Comparison of ENCODE assay signal across 8 cellular contexts in genomic region chr20:63835031-63835858, GRCh38. TPM values are rescaled to one million over a fixed set of nuclear protein-coding genes. Genes with fewer than 3 reads are reported as not detected.
DNase-seq lines count a peak whose midpoint lies in the region; ATAC-seq, FAIRE-seq and TF ChIP-seq lines count a peak whose summit lies in the region.

No MANE protein-coding gene starts in this region.

- DNase-seq in H54 (ENCODE audit: insufficient read length, low spot score): peak; percentile 100
- peak; percentile 88 to 92 for DNase-seq in NCI-H526 (lab: John Stamatoyannopoulos, UW)
- peak; percentile 93 for DNase-seq in cerebellum (ENCODE audit: low spot score)
- DNase-seq in kidney: peak; percentile 97
- DNase-seq in thyroid gland: peak; percentile 98 to 99
- DNase-seq in GM19238 (ENCODE audit: insufficient read length, low spot score): no peak
- DNase-seq in activated CD4-positive, alpha-beta T cell treated with anti-CD3 and anti-CD28 coated beads, Interleukin-2, amount 10 ng/mL, durations not matched to agents 24 days and 14 days: no peak

- H3K4me1 ChIP-seq in kidney (ENCODE audit: control insufficient read depth in 1 of 2, insufficient read depth in 1 of 2, low read depth in 1 of 2, low read length in 2 of 2): peaks cover 0 to 24% of the 10 kb centered on the region in 2 donors
- H3K4me1 ChIP-seq in thyroid gland: peaks cover 30 to 47% of the 10 kb centered on the region in 2 donors

- no peak overlapping the region for H3K27ac Mint-ChIP-seq in activated CD4-positive, alpha-beta T cell treated with anti-CD3 and anti-CD28 coated beads, Interleukin-2, amount 10 ng/mL, durations not matched to agents 24 days and 14 days

- H3K9me3 Mint-ChIP-seq in activated CD4-positive, alpha-beta T cell treated with anti-CD3 and anti-CD28 coated beads, Interleukin-2, amount 10 ng/mL, durations not matched to agents 24 days and 14 days: no peaks in the 10 kb centered on the region

- TF ChIP-seq POLR2A in H54 (IDR thresholded peaks at IDR 0.05; ENCODE audit: low read depth, low read length): peak; percentile 40
- no peak for TF ChIP-seq POLR2A in thyroid gland (IDR thresholded peaks at IDR 0.05)

- no peaks in the 10 kb centered on the region for H3K27me3 ChIP-seq in thyroid gland

- H3K27ac ChIP-seq in kidney (ENCODE audit: low read depth in 2 of 2, low read length in 2 of 2) (peak overlapping the region in 1 of 2 donors; percentile 53), thyroid gland (peak overlapping the region; percentile 51 to 73 (median 72))

- FAIRE-seq in H54 (lab: Jason Lieb, UNC) (peak; percentile 92), kidney (lab: Jason Lieb, UNC) (no peak)

- H3K36me3 ChIP-seq in kidney (ENCODE audit: control insufficient read depth in 1 of 2, insufficient read depth in 2 of 2, low read length in 2 of 2): no peaks in the 10 kb centered on the region
- H3K36me3 ChIP-seq in thyroid gland: no peaks in the 10 kb centered on the region

- WGBS in thyroid gland, 2 donors: 52% methylated on average over 10 to 11 of the region's 21 CpGs

- no peak for ATAC-seq in HG02970 (IDR thresholded peaks at IDR 0.05; ENCODE audit: low FRiP score, unreplicated experiment)

- intact Hi-C loops in kidney (cut with DNase I): no loop called here
- intact Hi-C loops in thyroid gland (cut with DNase I): no loop called here
- intact Hi-C loops in activated CD4-positive, alpha-beta T cell treated with anti-CD3 and anti-CD28 coated beads, Interleukin-2, amount 10 ng/mL, durations not matched to agents 24 days and 14 days (cut with micrococcal nuclease): no loop called here

- no peaks in the 10 kb centered on the region for H3K36me3 Mint-ChIP-seq in activated CD4-positive, alpha-beta T cell treated with anti-CD3 and anti-CD28 coated beads, Interleukin-2, amount 10 ng/mL, durations not matched to agents 24 days and 14 days (ENCODE audit: low read depth)

- H3K9me3 ChIP-seq in kidney (ENCODE audit: control insufficient read depth in 1 of 2, low read length in 2 of 2) (no peaks in the 10 kb centered on the region), thyroid gland (no peaks in the 10 kb centered on the region)

- TF ChIP-seq CTCF in kidney (IDR thresholded peaks at IDR 0.05; ENCODE audit: borderline replicate concordance, extremely low read depth, insufficient read depth) (no peak), thyroid gland (IDR thresholded peaks at IDR 0.05) (no peak)

- H3K4me1 Mint-ChIP-seq in activated CD4-positive, alpha-beta T cell treated with anti-CD3 and anti-CD28 coated beads, Interleukin-2, amount 10 ng/mL, durations not matched to agents 24 days and 14 days: peaks cover 4% of the 10 kb centered on the region

- no peak overlapping the region for H3K9ac ChIP-seq in kidney (ENCODE audit: low read length in 2 of 2)

- H3K4me3 ChIP-seq in kidney (ENCODE audit: low read length in 2 of 2) (no peak overlapping the region), thyroid gland (replicated peaks in 1 of 3) (no peak overlapping the region)

- H3K4me3 Mint-ChIP-seq in activated CD4-positive, alpha-beta T cell treated with anti-CD3 and anti-CD28 coated beads, Interleukin-2, amount 10 ng/mL, durations not matched to agents 24 days and 14 days: no peak overlapping the region

- peaks cover 22% of the 10 kb centered on the region for H3K27me3 Mint-ChIP-seq in activated CD4-positive, alpha-beta T cell treated with anti-CD3 and anti-CD28 coated beads, Interleukin-2, amount 10 ng/mL, durations not matched to agents 24 days and 14 days

RNA-seq across cellular contexts. Expression of gene ZBTB46, which starts 4.2 kb away (rescaled TPM):
- 20.3 TPM for total RNA-seq in cerebellum
- total RNA-seq in kidney: 24.0 TPM
- polyA plus RNA-seq in kidney (ENCODE audit: insufficient read depth, low read depth, low replicate concordance): 4.5 TPM
- 10 to 100 TPM; 15.9 to 39.9 (median 27.7) TPM for total RNA-seq in thyroid gland
- 0.84 and 1.0 TPM in 2 replicates for total RNA-seq in activated CD4-positive, alpha-beta T cell treated with anti-CD3 and anti-CD28 coated beads, Interleukin-2, amount 10 ng/mL, durations not matched to agents 24 days and 14 days

RNA-seq across cellular contexts. Expression of gene ABHD16B, which starts 26.1 kb away (rescaled TPM):
- total RNA-seq in cerebellum (not detected), kidney (not detected), thyroid gland (not detected)
- not detected for polyA plus RNA-seq in kidney (ENCODE audit: insufficient read depth, low read depth, low replicate concordance)
- total RNA-seq in activated CD4-positive, alpha-beta T cell treated with anti-CD3 and anti-CD28 coated beads, Interleukin-2, amount 10 ng/mL, durations not matched to agents 24 days and 14 days: 0.19 TPM in 1 of 2 replicates, not detected in the other

RNA-seq across cellular contexts. Expression of gene TPD52L2, which starts 29.8 kb away (rescaled TPM):
- total RNA-seq in cerebellum: 33.1 TPM
- total RNA-seq in kidney: 78.0 TPM
- polyA plus RNA-seq in kidney (ENCODE audit: insufficient read depth, low read depth, low replicate concordance): 73.1 TPM
- total RNA-seq in thyroid gland: 10 to 100 TPM; 69.4 to 93.3 (median 89.6) TPM
- total RNA-seq in activated CD4-positive, alpha-beta T cell treated with anti-CD3 and anti-CD28 coated beads, Interleukin-2, amount 10 ng/mL, durations not matched to agents 24 days and 14 days: 75.9 and 78.8 TPM in 2 replicates

RNA-seq across cellular contexts. Expression of gene DNAJC5, which starts 59.7 kb away (rescaled TPM):
- total RNA-seq in cerebellum (53.4 TPM), kidney (52.3 TPM), thyroid gland (10 to 100 TPM; 38.4 to 87.4 (median 75.1) TPM)
- polyA plus RNA-seq in kidney (ENCODE audit: insufficient read depth, low read depth, low replicate concordance): 24.4 TPM
- total RNA-seq in activated CD4-positive, alpha-beta T cell treated with anti-CD3 and anti-CD28 coated beads, Interleukin-2, amount 10 ng/mL, durations not matched to agents 24 days and 14 days: 42.3 and 43.1 TPM in 2 replicates

Comparison
In these comparisons a context has a peak if more than half of its experiments do, and no peak if none do; other contexts are left out.
1. DNase-seq: peak in H54 (single experiment), NCI-H526 (2 of 2), cerebellum (single experiment), kidney (single experiment) and thyroid gland (2 of 2); none in GM19238 (single experiment) and activated CD4-positive, alpha-beta T cell treated with anti-CD3 and anti-CD28 coated beads, Interleukin-2, amount 10 ng/mL, durations not matched to agents 24 days and 14 days (single experiment).